Comparison of ENCODE assay signal across 8 cellular contexts in the genomic region with DNA sequence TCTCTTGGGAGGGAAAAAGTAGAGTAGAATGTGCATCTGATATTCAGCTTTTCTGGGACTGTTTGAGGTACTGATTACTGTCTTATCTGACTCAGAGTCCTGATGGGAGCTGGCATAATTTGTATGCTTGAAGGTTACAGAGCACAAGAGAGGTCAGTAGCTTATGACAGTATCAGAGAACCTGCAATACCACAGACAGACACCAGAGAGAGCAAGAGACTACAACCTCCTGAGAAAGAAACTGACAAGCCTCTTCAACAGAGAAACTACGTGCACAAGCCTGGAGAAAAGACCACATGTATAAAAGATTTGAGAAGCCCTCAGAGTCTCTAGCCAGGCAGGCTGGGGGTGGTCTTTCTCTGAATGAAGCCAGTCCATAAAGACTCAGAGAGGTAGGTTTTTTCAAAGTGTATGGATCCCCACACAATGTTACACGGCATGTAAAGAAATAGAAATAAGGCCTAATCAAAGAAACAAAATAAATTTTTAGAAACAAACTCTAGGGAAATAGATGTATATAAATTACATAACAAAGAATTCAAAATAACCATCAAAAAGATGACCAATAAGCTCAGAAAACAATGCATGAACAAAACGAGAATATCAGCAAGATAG.
DNase-seq lines count a peak whose midpoint lies in the region; ATAC-seq, FAIRE-seq and TF ChIP-seq lines count a peak whose summit lies in the region.

No MANE protein-coding gene starts in this region.

- no peaks in the 10 kb centered on the region for H3K79me2 ChIP-seq in endothelial cell of umbilical vein (ENCODE audit: control insufficient read depth, insufficient read depth, low read length)

- dilution Hi-C loops in endothelial cell of umbilical vein (cut with MboI; ENCODE audit: extremely low pct_ligation_motif_present, low sequenced_read_pairs): no loop called here

- TF ChIP-seq CTCF in endothelial cell of umbilical vein (IDR thresholded peaks at IDR 0.05; ENCODE audit: extremely low read depth in 1 of 2, insufficient read depth in 1 of 2, low read depth in 1 of 2, low read length in 2 of 2): peak; percentile 52 to 63
- TF ChIP-seq CTCF in neural crest cell (conservative IDR thresholded peaks at IDR 0.05): peak; percentile 87

- POLR2A ChIA-PET in endothelial cell of umbilical vein (lab: Charles Lee): no interaction called here

- H3K27ac Mint-ChIP-seq in neural crest cell (ENCODE audit: unreplicated experiment): no peak overlapping the region

- no peak overlapping the region for H3K4me3 ChIP-seq in NT2/D1 (ENCODE audit: insufficient read length, low read depth)
- no peak overlapping the region for H3K4me3 ChIP-seq in endothelial cell of umbilical vein (replicated peaks in 1 of 3; ENCODE audit: insufficient read depth in 1 of 3, low read depth in 1 of 3, low read length in 3 of 3)

- DNase-seq in AG08396 (ENCODE audit: low spot score): peak; percentile 4
- DNase-seq in HT1080 (ENCODE audit: low read depth): peak; percentile 70
- peak; percentile 77 for DNase-seq in NT2/D1 (ENCODE audit: low read depth, low spot score)
- DNase-seq in endothelial cell of umbilical vein (ENCODE audit: low read depth, low spot score): peak; percentile 62
- DNase-seq in neural crest cell (ENCODE audit: low read depth, low spot score): peak; percentile 57
- DNase-seq in activated effector memory CD4-positive, alpha-beta T cell treated with Interleukin-2 at 50 U/mL for 16 hours: no peak
- no peak for DNase-seq in activated CD8-positive, alpha-beta memory T cell treated with anti-CD3 and anti-CD28 coated beads, Interleukin-2, amount 50 U/mL, for 48 hours

- H3K4me1 ChIP-seq in NT2/D1 (ENCODE audit: insufficient read depth, insufficient read length) (no peaks in the 10 kb centered on the region), endothelial cell of umbilical vein (ENCODE audit: control insufficient read depth, extremely low read depth, insufficient read depth, low read length) (no peaks in the 10 kb centered on the region)

- peaks cover 5% of the 10 kb centered on the region for H3K4me1 Mint-ChIP-seq in neural crest cell

- intact Hi-C loops in endothelial cell of umbilical vein (cut with micrococcal nuclease): no loop called here

- H3K9me3 ChIP-seq in NT2/D1 (ENCODE audit: insufficient read depth, low read length): no peaks in the 10 kb centered on the region
- H3K9me3 ChIP-seq in endothelial cell of umbilical vein (replicated peaks; ENCODE audit: control insufficient read depth, insufficient read depth, low read length): no peaks in the 10 kb centered on the region

- H3K36me3 ChIP-seq in NT2/D1 (ENCODE audit: insufficient read depth, insufficient read length, low read length): no peaks in the 10 kb centered on the region
- H3K36me3 ChIP-seq in endothelial cell of umbilical vein (ENCODE audit: control insufficient read depth in 2 of 2, extremely low read depth in 1 of 2, insufficient read depth in 2 of 2, low read length in 2 of 2): no peaks in the 10 kb centered on the region

- no peak overlapping the region for H3K4me3 Mint-ChIP-seq in neural crest cell

- peaks cover 5% of the 10 kb centered on the region for H3K9me3 Mint-ChIP-seq in neural crest cell

- H3K36me3 Mint-ChIP-seq in neural crest cell (ENCODE audit: low read depth): no peaks in the 10 kb centered on the region

- no TSS peak for BruUV-seq in endothelial cell of umbilical vein (replicated peaks; lab: Mats Ljungman, UMichigan)

- H3K9ac ChIP-seq in NT2/D1 (ENCODE audit: insufficient read length, low read depth) (no peak overlapping the region), endothelial cell of umbilical vein (replicated peaks; ENCODE audit: extremely low read depth, insufficient read depth, low read length) (no peak overlapping the region)

- H3K27me3 Mint-ChIP-seq in neural crest cell (ENCODE audit: low read depth): no peaks in the 10 kb centered on the region

- no peak overlapping the region for H2AFZ ChIP-seq in endothelial cell of umbilical vein (ENCODE audit: low read depth, low read length)

- no peak for TF ChIP-seq POLR2A in endothelial cell of umbilical vein (IDR thresholded peaks at IDR 0.05; ENCODE audit: low read depth, low read length)

- no peaks in the 10 kb centered on the region for H3K9me1 ChIP-seq in endothelial cell of umbilical vein (replicated peaks; ENCODE audit: control insufficient read depth, extremely low read depth, insufficient read depth, low read length)

- peak; percentile 77 for ATAC-seq in GM19328 (IDR thresholded peaks at IDR 0.05; ENCODE audit: unreplicated experiment)

- CTCF ChIA-PET in endothelial cell of umbilical vein (lab: Charles Lee): interaction anchor here (0.5 to 2.0 kb wide), 16 partner anchors 9 to 1908 kb away, joined by 3 to 9 read pairs (median 3); no protein-coding TSS in a partner anchor

- no peak overlapping the region for H3K27ac ChIP-seq in endothelial cell of umbilical vein (ENCODE audit: insufficient read depth, low read depth, low read length)

- no peaks in the 10 kb centered on the region for H3K27me3 ChIP-seq in NT2/D1 (ENCODE audit: insufficient read depth, insufficient read length)
- H3K27me3 ChIP-seq in endothelial cell of umbilical vein (ENCODE audit: control insufficient read depth in 2 of 2, insufficient read depth in 2 of 2, low read length in 2 of 2): no peaks in the 10 kb centered on the region

- H3K4me2 ChIP-seq in endothelial cell of umbilical vein (ENCODE audit: insufficient read depth, low read length): no peak overlapping the region

- FAIRE-seq in endothelial cell of umbilical vein (lab: Jason Lieb, UNC): peak; percentile 67

- H4K20me1 ChIP-seq in endothelial cell of umbilical vein (replicated peaks; ENCODE audit: control insufficient read depth, extremely low read depth, insufficient read depth, low read length): no peaks in the 10 kb centered on the region

TF ChIP-seq in endothelial cell of umbilical vein, 7 proteins besides CTCF, POLR2A, EP300 and RAD21:
- TF ChIP-seq EZH2 (IDR thresholded peaks at IDR 0.05; ENCODE audit: borderline replicate concordance, low read depth, low read length, severe bottlenecking) (no peak), FOS (IDR thresholded peaks at IDR 0.05; ENCODE audit: borderline replicate concordance, insufficient read depth, low read length) (no peak), POLR2AphosphoS5 (IDR thresholded peaks at IDR 0.05; ENCODE audit: insufficient read depth, low read depth, low read length) (no peak), MYC (IDR thresholded peaks at IDR 0.05; ENCODE audit: low read depth, low read length) (no peak), JUN (IDR thresholded peaks at IDR 0.05; ENCODE audit: borderline replicate concordance, insufficient read depth, insufficient read length, low read depth) (no peak), GATA2 (IDR thresholded peaks at IDR 0.05; ENCODE audit: insufficient read depth, insufficient read length, low read depth, low read length) (no peak)
- TF ChIP-seq, protein P1, sequence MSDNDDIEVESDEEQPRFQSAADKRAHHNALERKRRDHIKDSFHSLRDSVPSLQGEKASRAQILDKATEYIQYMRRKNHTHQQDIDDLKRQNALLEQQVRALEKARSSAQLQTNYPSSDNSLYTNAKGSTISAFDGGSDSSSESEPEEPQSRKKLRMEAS (IDR thresholded peaks at IDR 0.05; ENCODE audit: insufficient read depth, insufficient read length): no peak

Comparison
In these comparisons a context has a peak if more than half of its experiments do, and no peak if none do; other contexts are left out.
1. DNase-seq: peak in AG08396 (single experiment), HT1080 (single experiment), NT2/D1 (single experiment), endothelial cell of umbilical vein (single experiment) and neural crest cell (single experiment); none in activated effector memory CD4-positive, alpha-beta T cell treated with Interleukin-2 at 50 U/mL for 16 hours (single experiment) and activated CD8-positive, alpha-beta memory T cell treated with anti-CD3 and anti-CD28 coated beads, Interleukin-2, amount 50 U/mL, for 48 hours (single experiment).